Comparison of ENCODE assay signal across 23 cellular contexts in genomic region chr13:76833465-76833864, GRCh38.
"Had no signal": no experiment of that assay in that cellular context is flagged by ENCODE, and none has a peak within 500 bp of the region (broad histone marks: within the 10 kb centered on the region; RNA-seq: fewer than 3 reads in every experiment).

No MANE protein-coding gene starts in this region.

- H3K4me3 ChIP-seq: breast epithelium, esophagus muscularis mucosa, heart left ventricle, mucosa of descending colon, right lobe of liver, tibial nerve had no signal

- H3K4me1 ChIP-seq: breast epithelium, foreskin keratinocyte, right lobe of liver had no signal

- H3K9me3 ChIP-seq: breast epithelium, esophagus muscularis mucosa, heart left ventricle, mucosa of descending colon, right lobe of liver, tibial nerve had no signal

- H3K27me3 ChIP-seq: breast epithelium, esophagus muscularis mucosa, heart left ventricle, right lobe of liver, tibial nerve had no signal

- ATAC-seq: activated T-cell treated with anti-CD3 and anti-CD28 coated beads, Interleukin-2, amount 50 U/mL, for 4 hours; activated T-helper 17 cell treated with anti-CD3 and anti-CD28 coated beads, Interleukin-2, amount 50 U/mL, for 72 hours; foreskin keratinocyte; heart left ventricle; left ventricle myocardium superior; mucosa of descending colon; natural killer cell treated with Interleukin-12 subunit alpha and Interleukin-12 subunit beta and Interleukin-15 and Interleukin-18, amount 100 ng/mL, for 72 hours; right lobe of liver; T-helper 17 cell had no signal

- DNase-seq: activated CD4-positive, alpha-beta memory T cell treated with anti-CD3 and anti-CD28 coated beads, Interleukin-2, amount 10 ng/mL, durations not matched to agents 7 days and 5 days; activated CD4-positive, alpha-beta T cell treated with anti-CD3 and anti-CD28 coated beads, Interleukin-2, amount 10 ng/mL, durations not matched to agents 24 days and 14 days; activated CD4-positive, CD25-positive, alpha-beta regulatory T cell treated with anti-CD3 and anti-CD28 coated beads, Interleukin-2, amount 50 U/mL, for 72 hours; activated CD8-positive, alpha-beta memory T cell treated with anti-CD3 and anti-CD28 coated beads, Interleukin-2, amount 50 U/mL, for 48 hours; activated gamma-delta T cell treated with Interleukin-2 at 50 U/mL for 16 hours; activated T-cell treated with anti-CD3 and anti-CD28 coated beads, Interleukin-2, amount 50 U/mL, for 4 hours; central memory CD4-positive, alpha-beta T cell; dermis blood vessel endothelial cell; effector CD4-positive, alpha-beta T cell; foreskin keratinocyte; heart left ventricle; left ventricle myocardium superior; mucosa of descending colon; right lobe of liver; stimulated activated CD4-positive, alpha-beta T cell treated with anti-CD3 and anti-CD28 coated beads, Interleukin-2, amount 100 ng/mL, for 48 hours; stimulated activated naive CD4-positive, alpha-beta T cell treated with Interleukin-2 at 50 U/mL for 16 hours; T-helper 17 cell; T1000 had no signal

- H3K36me3 ChIP-seq: breast epithelium, esophagus muscularis mucosa, heart left ventricle, right lobe of liver, tibial nerve had no signal

- H3K27ac ChIP-seq: breast epithelium, esophagus muscularis mucosa, foreskin keratinocyte, heart left ventricle, right lobe of liver, tibial nerve had no signal
